Comparison of ENCODE assay signal across 6 cellular contexts in genomic region chr21:10471999-10472398, GRCh38. TPM values are rescaled to one million over a fixed set of nuclear protein-coding genes. Genes with fewer than 3 reads are reported as not detected.
"Had no signal": no experiment of that assay in that cellular context is flagged by ENCODE, and none has a peak within 500 bp of the region (broad histone marks: within the 10 kb centered on the region; RNA-seq: fewer than 3 reads in every experiment).

No MANE protein-coding gene starts in this region.

RNA-seq across cellular contexts. Expression of gene TPTE, which starts 49.4 kb away (rescaled TPM):
- total RNA-seq: M059J, PC-3, Peyer's patch, Right ventricle myocardium superior, SJSA1 had no signal
- polyA plus RNA-seq: SK-N-SH had no signal
